28 cellular contexts compared by ENCODE assay signal in genomic region chr3:10474847-10475246, GRCh38. TPM values are rescaled to one million over a fixed set of nuclear protein-coding genes. Genes with fewer than 3 reads are reported as not detected.
A peak's percentile ranks its signal among the peaks of the same experiment; 100 is the strongest.
DNase-seq lines count a peak whose midpoint lies in the region; ATAC-seq and TF ChIP-seq lines count a peak whose summit lies in the region.
"Had no signal": no experiment of that assay in that cellular context is flagged by ENCODE, and none has a peak within 500 bp of the region (broad histone marks: within the 10 kb centered on the region; RNA-seq: fewer than 3 reads in every experiment).

No MANE protein-coding gene starts in this region.

- H4K5ac ChIP-seq in mesendoderm (ENCODE audit: low read length), result no peak overlapping the region

- no peaks in the 10 kb centered on the region for H3F3A ChIP-seq in neural progenitor cell (ENCODE audit: low read depth)

- H3K27me3 ChIP-seq in neural progenitor cell (no peaks in the 10 kb centered on the region), mesendoderm (ENCODE audit: insufficient read depth, low read length, poor library complexity) (no peaks in the 10 kb centered on the region), uterus (no peaks in the 10 kb centered on the region)
- H3K27me3 ChIP-seq: Peyer's patch, thyroid gland had no signal

- no peak overlapping the region for H3K23ac ChIP-seq in mesendoderm (ENCODE audit: low read length)

- H3K4ac ChIP-seq in mesendoderm (ENCODE audit: low read depth, low read length), result no peak overlapping the region

- WGBS in mesendoderm (ENCODE audit: extremely low coverage, insufficient coverage, low lambda C conversion rate), result no CpG with 5 or more reads among the region's 9 CpGs

- H3K36me3 ChIP-seq in neural progenitor cell, result no peaks in the 10 kb centered on the region
- no peaks in the 10 kb centered on the region for H3K36me3 ChIP-seq in mesendoderm (ENCODE audit: control insufficient read depth, insufficient read depth, low read length)
- no peaks in the 10 kb centered on the region for H3K36me3 ChIP-seq in uterus
- H3K36me3 ChIP-seq: Peyer's patch, right atrium auricular region, thyroid gland had no signal

- H3K56ac ChIP-seq in mesendoderm (ENCODE audit: low read length), result no peak overlapping the region

- ATAC-seq in HG02885 (IDR thresholded peaks at IDR 0.05; ENCODE audit: poor library complexity, unreplicated experiment), result peak; percentile 96
- no peak for ATAC-seq in HG03280 (IDR thresholded peaks at IDR 0.05; ENCODE audit: unreplicated experiment)
- ATAC-seq: activated CD8-positive, alpha-beta T cell treated with anti-CD3 and anti-CD28 coated beads for 36 hours; effector memory CD8-positive, alpha-beta T cell had no signal

- DNase-seq in GM13976 (ENCODE audit: low spot score) (peak; percentile 73), NOMO-1 treated with dmso at 0.1 percent for 144 hours (lab: John Stamatoyannopoulos, UW; ENCODE audit: unreplicated experiment) (peak; percentile 82), neural progenitor cell (ENCODE audit: low spot score) (no peak), mesendoderm (no peak), NCI-H146 treated with DMSO at 0.1 percent for 48 hours (lab: John Stamatoyannopoulos, UW; ENCODE audit: unreplicated experiment) (no peak), uterus (no peak)
- DNase-seq: activated CD4-positive, CD25-positive, alpha-beta regulatory T cell; activated CD8-positive, alpha-beta T cell treated with anti-CD3 and anti-CD28 coated beads for 36 hours; activated naive CD4-positive, alpha-beta T cell treated with anti-CD3 and anti-CD28 coated beads, Interleukin-2, amount 10 ng/mL, durations not matched to agents 7 days and 5 days; activated T-cell treated with anti-CD3 and anti-CD28 coated beads, Interleukin-2, amount 50 U/mL, for 1 hour; aorta; DND-41; effector memory CD8-positive, alpha-beta T cell; glutamatergic neuron; Karpas-422; left ventricle myocardium superior; NCI-H1417; NCI-H2171 treated with DMSO at 0.1 percent for 48 hours; NCI-H69; nucleus accumbens; Peyer's patch; stimulated activated CD4-positive, alpha-beta T cell treated with anti-CD3 and anti-CD28 coated beads, Interleukin-15, amount 100 ng/mL, for 24 hours; thyroid gland had no signal

- no peak overlapping the region for H2BK5ac ChIP-seq in mesendoderm (ENCODE audit: low read length)

- in situ Hi-C loops in GM13976 (cut with MboI; ENCODE audit: low sequenced_read_pairs, unreplicated experiment), result no loop called here

- H3K4me1 Mint-ChIP-seq in neural progenitor cell, result peaks cover 23% of the 10 kb centered on the region
- H3K4me1 Mint-ChIP-seq: activated naive CD4-positive, alpha-beta T cell treated with anti-CD3 and anti-CD28 coated beads, Interleukin-2, amount 10 ng/mL, durations not matched to agents 7 days and 5 days had no signal

- no peak overlapping the region for H3K9ac ChIP-seq in neural progenitor cell
- H3K9ac ChIP-seq in mesendoderm (ENCODE audit: low read length), result no peak overlapping the region

- H3K79me2 ChIP-seq in neural progenitor cell (ENCODE audit: low read depth), result no peaks in the 10 kb centered on the region
- no peaks in the 10 kb centered on the region for H3K79me2 ChIP-seq in mesendoderm (ENCODE audit: control insufficient read depth, insufficient read depth, low read length)

- no peak overlapping the region for H2BK120ac ChIP-seq in mesendoderm (ENCODE audit: low read depth, low read length)

- H3K9me3 Mint-ChIP-seq in neural progenitor cell, result peaks cover 10% of the 10 kb centered on the region

- no peak overlapping the region for H3K4me2 ChIP-seq in neural progenitor cell
- H3K4me2 ChIP-seq in mesendoderm (ENCODE audit: low read length), result no peak overlapping the region

- no peak overlapping the region for H2AK5ac ChIP-seq in mesendoderm (ENCODE audit: low read length)

- H2BK15ac ChIP-seq in mesendoderm (replicated peaks; ENCODE audit: low read depth), result no peak overlapping the region

- no peak overlapping the region for H4K8ac ChIP-seq in mesendoderm (ENCODE audit: low read depth, low read length)

- H3K36me3 Mint-ChIP-seq in neural progenitor cell, result no peaks in the 10 kb centered on the region
- H3K36me3 Mint-ChIP-seq: activated naive CD4-positive, alpha-beta T cell treated with anti-CD3 and anti-CD28 coated beads, Interleukin-2, amount 10 ng/mL, durations not matched to agents 7 days and 5 days had no signal

- H4K20me1 ChIP-seq in neural progenitor cell (ENCODE audit: low read depth), result peaks cover 7% of the 10 kb centered on the region

- H3K9me3 ChIP-seq in neural progenitor cell (ENCODE audit: low read depth), result no peaks in the 10 kb centered on the region
- H3K9me3 ChIP-seq in uterus, result no peaks in the 10 kb centered on the region
- H3K9me3 ChIP-seq: Peyer's patch, right atrium auricular region, thyroid gland had no signal

- H3K4me3 Mint-ChIP-seq in neural progenitor cell, result no peak overlapping the region
- H3K4me3 Mint-ChIP-seq: activated CD8-positive, alpha-beta T cell treated with anti-CD3 and anti-CD28 coated beads for 36 hours; activated naive CD4-positive, alpha-beta T cell treated with anti-CD3 and anti-CD28 coated beads, Interleukin-2, amount 10 ng/mL, durations not matched to agents 7 days and 5 days; effector memory CD8-positive, alpha-beta T cell had no signal

- H3K79me1 ChIP-seq in mesendoderm (ENCODE audit: low read length), result no peaks in the 10 kb centered on the region

- H3K18ac ChIP-seq in mesendoderm (ENCODE audit: low read length), result no peak overlapping the region

- H3K4me1 ChIP-seq in neural progenitor cell, result peaks cover 13% of the 10 kb centered on the region
- H3K4me1 ChIP-seq in mesendoderm (ENCODE audit: control insufficient read depth, low read depth, low read length), result peaks cover 2% of the 10 kb centered on the region
- no peaks in the 10 kb centered on the region for H3K4me1 ChIP-seq in uterus
- H3K4me1 ChIP-seq: Peyer's patch, thyroid gland had no signal

- peaks cover 24% of the 10 kb centered on the region for H3K27me3 Mint-ChIP-seq in neural progenitor cell (ENCODE audit: insufficient read depth, low read depth)

- H2AFZ ChIP-seq in neural progenitor cell (replicated peaks), result no peak overlapping the region

- intact Hi-C loops in uterus (cut with DNase I; ENCODE audit: low total_unique reads), result no loop called here

- TF ChIP-seq POLR2A in uterus (IDR thresholded peaks at IDR 0.05), result no peak

- peak overlapping the region; percentile 36 for H3K27ac Mint-ChIP-seq in neural progenitor cell
- H3K27ac Mint-ChIP-seq: activated CD8-positive, alpha-beta T cell treated with anti-CD3 and anti-CD28 coated beads for 36 hours; activated naive CD4-positive, alpha-beta T cell treated with anti-CD3 and anti-CD28 coated beads, Interleukin-2, amount 10 ng/mL, durations not matched to agents 7 days and 5 days had no signal

- H3K27ac ChIP-seq in neural progenitor cell (no peak overlapping the region), mesendoderm (ENCODE audit: low read depth, low read length) (no peak overlapping the region), uterus (no peak overlapping the region)
- H3K27ac ChIP-seq: Peyer's patch, right atrium auricular region, thyroid gland had no signal

- no peak overlapping the region for H3K4me3 ChIP-seq in neural progenitor cell
- no peak overlapping the region for H3K4me3 ChIP-seq in mesendoderm (ENCODE audit: low read length)
- H3K4me3 ChIP-seq in uterus, result no peak overlapping the region
- H3K4me3 ChIP-seq: Peyer's patch, right atrium auricular region, thyroid gland had no signal

- peak; percentile 43 for TF ChIP-seq CTCF in GM13976 (IDR thresholded peaks at IDR 0.05; ENCODE audit: borderline replicate concordance, control extremely low read depth, extremely low read depth, insufficient read depth, missing control alignments)
- no peak for TF ChIP-seq CTCF in neural progenitor cell (IDR thresholded peaks at IDR 0.05)
- TF ChIP-seq CTCF in uterus (IDR thresholded peaks at IDR 0.05), result no peak

RNA-seq across cellular contexts. Expression of gene ATP2B2, which starts 30.5 kb away (rescaled TPM):
- total RNA-seq in neural progenitor cell (ENCODE audit: low replicate concordance), result 0.03 TPM in 1 of 2 replicates, not detected in the other
- polyA plus RNA-seq in mesendoderm (2013, experiment 1 of 2), result 0.29 TPM
- polyA plus RNA-seq in mesendoderm (2013, experiment 2 of 2), result 0.27 TPM
- total RNA-seq in uterus, result 1 to 10 TPM in 2 of 4 donors, under 1 TPM in 2; 0.29 to 9.5 (median 4.4) TPM
- total RNA-seq: activated CD8-positive, alpha-beta T cell treated with anti-CD3 and anti-CD28 coated beads for 36 hours; fibroblast of lung; left ventricle myocardium superior; Peyer's patch; T-helper 2 cell treated with Interferon-gamma antibody and Interleukin-4, amounts not matched to agents 100 ng/mL and 5 ng/mL, for 36 hours had no signal
- polyA plus RNA-seq: aorta, fibroblast of lung had no signal

Comparison
In these comparisons a context has a peak if more than half of its experiments do, and no peak if none do; other contexts are left out.
1. DNase-seq: peak in GM13976 (single experiment) and NOMO-1 treated with dmso at 0.1 percent for 144 hours (single experiment); none in neural progenitor cell (single experiment), mesendoderm (single experiment), NCI-H146 treated with DMSO at 0.1 percent for 48 hours (single experiment) and uterus (0 of 2).